ENCODE assay signal across 8 cellular contexts in the genomic region with DNA sequence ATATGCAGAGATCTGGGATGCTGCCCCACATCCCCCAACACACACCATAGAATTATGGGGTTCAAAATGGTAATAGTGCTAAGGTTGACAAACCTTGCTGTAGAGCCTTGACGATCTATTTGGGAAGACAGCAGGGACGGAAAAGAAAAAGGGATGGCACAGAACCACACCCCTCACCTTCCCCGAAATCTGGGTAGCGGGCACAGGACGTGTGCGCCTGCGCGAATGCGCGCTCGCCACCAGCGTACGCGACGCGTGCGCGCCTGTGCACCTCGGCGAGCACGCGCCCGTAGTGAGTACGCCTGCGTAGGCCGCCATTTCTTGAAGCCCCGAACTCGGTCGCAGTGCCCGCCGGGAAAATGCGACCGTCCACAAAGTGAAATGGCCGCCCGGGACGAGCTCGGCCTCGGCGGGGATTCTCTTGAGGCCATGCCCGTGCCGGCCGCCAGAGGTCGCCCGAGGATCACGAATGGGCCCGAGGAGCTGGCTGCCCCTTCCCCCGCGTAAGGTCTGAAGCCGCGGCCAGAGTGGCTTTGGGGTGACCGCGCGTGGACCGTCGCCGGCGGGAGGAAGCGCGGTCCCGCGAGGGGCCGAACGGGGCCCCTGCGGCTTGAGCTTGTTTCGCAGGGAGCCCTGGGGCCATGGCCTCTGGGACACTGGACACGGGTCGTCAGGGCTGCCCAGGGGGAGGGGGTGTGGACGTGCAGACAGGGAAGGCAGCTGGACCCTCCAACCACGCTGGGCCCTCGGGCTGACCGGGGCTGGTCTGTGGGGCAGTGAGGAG. TPM values are rescaled to one million over a fixed set of nuclear protein-coding genes. Genes with fewer than 3 reads are reported as not detected.
A peak's percentile ranks its signal among the peaks of the same experiment; 100 is the strongest.
DNase-seq lines count a peak whose midpoint lies in the region; ATAC-seq lines count a peak whose summit lies in the region.

No MANE protein-coding gene starts in this region.

- H3K27me3 Mint-ChIP-seq in effector memory CD8-positive, alpha-beta T cell = no peaks in the 10 kb centered on the region
- H3K27me3 Mint-ChIP-seq in memory B cell = no peaks in the 10 kb centered on the region

- ATAC-seq in GM21360 (IDR thresholded peaks at IDR 0.05; ENCODE audit: unreplicated experiment) (peak; percentile 90), memory B cell (ENCODE audit: low read depth) (peak; percentile 99)
- peak; percentile 98 for ATAC-seq in effector memory CD8-positive, alpha-beta T cell (replicated peaks)

- no peaks in the 10 kb centered on the region for H3K36me3 Mint-ChIP-seq in effector memory CD8-positive, alpha-beta T cell (ENCODE audit: insufficient read depth)
- peaks cover 3% of the 10 kb centered on the region for H3K36me3 Mint-ChIP-seq in memory B cell

- H3K4me1 Mint-ChIP-seq in effector memory CD8-positive, alpha-beta T cell (ENCODE audit: low read depth in 2 of 2) = peaks cover 3% of the 10 kb centered on the region in 2 donors
- H3K4me1 Mint-ChIP-seq in memory B cell = no peaks in the 10 kb centered on the region

- H3K27ac Mint-ChIP-seq in effector memory CD8-positive, alpha-beta T cell = peak overlapping the region; percentile 82 to 86
- peak overlapping the region; percentile 86 for H3K27ac Mint-ChIP-seq in memory B cell

- in situ Hi-C loops in Caki2 (cut with HindIII; ENCODE audit: low pct_unique_long_range_greater_than_20kb, low sequenced_read_pairs) = no loop called here

- H3K9me3 Mint-ChIP-seq in effector memory CD8-positive, alpha-beta T cell = no peaks in the 10 kb centered on the region
- no peaks in the 10 kb centered on the region for H3K9me3 Mint-ChIP-seq in memory B cell

- DNase-seq in Caki2 (ENCODE audit: low read depth) (peak; percentile 89), HT-29 (ENCODE audit: low spot score) (peak; percentile 94), NK-92 (lab: John Stamatoyannopoulos, UW; ENCODE audit: unreplicated experiment) (peak; percentile 28), memory B cell (ENCODE audit: low spot score in 2 of 2) (peak; percentile 86 to 87)
- DNase-seq in activated CD8-positive, alpha-beta memory T cell treated with anti-CD3 and anti-CD28 coated beads for 48 hours (ENCODE audit: low read depth in 2 of 3, low spot score in 2 of 3) = peak; percentile 71 to 79 (median 74)
- peak; percentile 83 to 87 (median 87) for DNase-seq in effector memory CD8-positive, alpha-beta T cell
- peak; percentile 68 for DNase-seq in stimulated activated CD8-positive, alpha-beta memory T cell treated with anti-CD3 and anti-CD28 coated beads, Interleukin-12 subunit alpha, Interleukin-12 subunit beta, amount 100 ng/mL, for 24 hours (ENCODE audit: extremely low read depth)

- peak overlapping the region; percentile 74 to 80 for H3K4me3 Mint-ChIP-seq in effector memory CD8-positive, alpha-beta T cell
- H3K4me3 Mint-ChIP-seq in memory B cell = peak overlapping the region; percentile 88

RNA-seq across cellular contexts. Expression of gene ZNF185, which starts 43.7 kb away (rescaled TPM):
- 6.0 and 7.2 TPM in 2 replicates for total RNA-seq in Caki2 (2014; rRNA removed; shearing (Covaris generic); ENCODE audit: low replicate concordance)
- total RNA-seq in HT-29 (2014; rRNA removed; shearing (Covaris generic)) = 3.5 and 4.0 TPM in 2 replicates

RNA-seq across cellular contexts. Expression of gene PNMA5, which starts 52.4 kb away (rescaled TPM):
- total RNA-seq in Caki2 (2014; rRNA removed; shearing (Covaris generic); ENCODE audit: low replicate concordance) = not detected in 2 replicates
- total RNA-seq in HT-29 (2014; rRNA removed; shearing (Covaris generic)) = 0.10 and 0.37 TPM in 2 replicates

Comparison
In these comparisons a context has a peak if more than half of its experiments do, and no peak if none do; other contexts are left out.
1. Peak in every context shown above with its lines: DNase-seq and ATAC-seq.
2. DNase-seq: peak in every context shown above with its lines; median percentile 94 in HT-29; 89 in Caki2; 87 in effector memory CD8-positive, alpha-beta T cell; 86 in memory B cell; 74 in activated CD8-positive, alpha-beta memory T cell treated with anti-CD3 and anti-CD28 coated beads for 48 hours; 68 in stimulated activated CD8-positive, alpha-beta memory T cell treated with anti-CD3 and anti-CD28 coated beads, Interleukin-12 subunit alpha, Interleukin-12 subunit beta, amount 100 ng/mL, for 24 hours; 28 in NK-92.